In genomic region chr11:8671242-8671641, GRCh38 we compare ENCODE assay signal across 8 cellular contexts. TPM values are rescaled to one million over a fixed set of nuclear protein-coding genes. Genes with fewer than 3 reads are reported as not detected.
DNase-seq lines count a peak whose midpoint lies in the region; ATAC-seq and TF ChIP-seq lines count a peak whose summit lies in the region.

No MANE protein-coding gene starts in this region.

- TF ChIP-seq CTCF in fibroblast of villous mesenchyme (IDR thresholded peaks at IDR 0.05; ENCODE audit: insufficient read depth, low read depth, low read length) = no peak
- no peak for TF ChIP-seq CTCF in omental fat pad (IDR thresholded peaks at IDR 0.05)

- H3K9me3 Mint-ChIP-seq in T-cell = no peaks in the 10 kb centered on the region

- peaks cover 47% of the 10 kb centered on the region for H3K36me3 Mint-ChIP-seq in T-cell

- 0 out of 2 replicates have a peak, but pooled peaks cover 5% of the 10 kb centered on the region for H3K36me3 ChIP-seq in SK-N-MC (ENCODE audit: insufficient read depth, low read length)

- DNase-seq in G401 (ENCODE audit: low spot score) = peak; percentile 96
- no peak for DNase-seq in SK-N-MC (ENCODE audit: low read depth, low spot score)
- peak; percentile 87 for DNase-seq in fibroblast of villous mesenchyme (ENCODE audit: low read depth)
- DNase-seq in omental fat pad (ENCODE audit: low spot score) = no peak
- DNase-seq in SHP77 (lab: John Stamatoyannopoulos, UW) = no peak
- DNase-seq in T-cell = no peak

- no peaks in the 10 kb centered on the region for H3K4me1 Mint-ChIP-seq in T-cell

- H3K27me3 Mint-ChIP-seq in T-cell = no peaks in the 10 kb centered on the region

- no peak overlapping the region for H3K4me3 Mint-ChIP-seq in T-cell

- H3K9ac ChIP-seq in SK-N-MC (ENCODE audit: insufficient read length) = peak overlapping the region; percentile 63

- peak; percentile 89 for ATAC-seq in omental fat pad (ENCODE audit: low FRiP score)
- no peak for ATAC-seq in HG02571 (IDR thresholded peaks at IDR 0.05; ENCODE audit: unreplicated experiment)
- ATAC-seq in HG02759 (IDR thresholded peaks at IDR 0.05; ENCODE audit: unreplicated experiment) = no peak
- no peak for ATAC-seq in T-cell (replicated peaks in 1 of 4)

- CTCF ChIA-PET in T-cell (lab: Charles Lee) = interaction anchor here in 1 of 2 donors (0.7 kb wide), 1 partner anchor 602 kb away, joined by 3 read pairs; no protein-coding TSS in a partner anchor

- H3K4me3 ChIP-seq in SK-N-MC = peak overlapping the region; percentile 61
- no peak overlapping the region for H3K4me3 ChIP-seq in fibroblast of villous mesenchyme (ENCODE audit: low read depth, low read length)

- H3K9me3 ChIP-seq in SK-N-MC (ENCODE audit: low read depth, low read length) = no peaks in the 10 kb centered on the region

- no peak overlapping the region for H3K27ac Mint-ChIP-seq in T-cell

- peak overlapping the region; percentile 93 for H3K27ac ChIP-seq in SK-N-MC

- in situ Hi-C loops in G401 (cut with HindIII; ENCODE audit: low sequenced_read_pairs) = no loop called here

- POLR2A ChIA-PET in T-cell (lab: Charles Lee) = interaction anchor here in 1 of 2 donors (0.9 kb wide), 1 partner anchor 11 kb away, joined by 3 read pairs; the partner anchor contains the start of gene TRIM66

RNA-seq across cellular contexts. Expression of gene TRIM66, which starts 11.2 kb away (rescaled TPM):
- 0.49 and 2.4 TPM in 2 replicates for total RNA-seq in G401 (2014; rRNA removed; shearing (Covaris generic))
- total RNA-seq in fibroblast of villous mesenchyme (4.3 and 6.4 TPM in 2 replicates), omental fat pad (10 to 100 TPM in 1 of 4 donors, 1 to 10 TPM in 3; 3.7 to 11.3 (median 5.1) TPM), T-cell (10 to 100 TPM; 17.9 to 23.5 (median 23.4) TPM)

RNA-seq across cellular contexts. Expression of gene RPL27A, which starts 11.3 kb away (rescaled TPM):
- total RNA-seq in G401 (2014; rRNA removed; shearing (Covaris generic)) = 1,481 and 2,040 TPM in 2 replicates
- total RNA-seq in fibroblast of villous mesenchyme (673 and 687 TPM in 2 replicates), omental fat pad (100 to 1,000 TPM; 635 to 791 (median 757) TPM), T-cell (1,000 to 10,000 TPM; 1,339 to 2,234 (median 1,487) TPM)

Comparison
In these comparisons a context has a peak if more than half of its experiments do, and no peak if none do; other contexts are left out.
1. DNase-seq: peak in G401 (single experiment) and fibroblast of villous mesenchyme (single experiment); none in SK-N-MC (single experiment), omental fat pad (single experiment), SHP77 (0 of 2) and T-cell (0 of 34).